28 cellular contexts compared by ENCODE assay signal in the genomic region with DNA sequence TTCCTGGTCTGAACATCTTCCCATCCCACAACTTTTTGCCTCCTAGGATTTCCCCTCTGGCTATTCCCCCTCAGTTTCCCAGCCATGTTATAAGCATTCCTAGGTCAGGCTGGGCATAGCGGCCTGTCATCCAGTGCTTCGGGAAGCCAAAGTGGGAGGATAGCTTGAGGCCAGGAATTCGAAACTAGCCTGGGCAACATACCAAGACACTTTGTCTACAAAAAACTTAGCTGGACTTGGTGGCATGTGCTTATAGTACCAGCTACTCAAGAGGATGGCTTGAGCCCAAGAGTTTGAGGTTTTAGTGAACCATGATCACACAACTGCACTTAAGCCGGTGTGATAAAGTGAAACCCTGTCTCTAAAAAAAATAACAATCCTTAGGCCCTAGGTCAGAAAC.
DNase-seq lines count a peak whose midpoint lies in the region; ATAC-seq and TF ChIP-seq lines count a peak whose summit lies in the region.
"Had no signal": no experiment of that assay in that cellular context is flagged by ENCODE, and none has a peak within 500 bp of the region (broad histone marks: within the 10 kb centered on the region; RNA-seq: fewer than 3 reads in every experiment).

No MANE protein-coding gene starts in this region.

- H3K9me2 ChIP-seq in PC-3 (replicated peaks; ENCODE audit: low read length) = no peaks in the 10 kb centered on the region

- peaks cover 6% of the 10 kb centered on the region; the same call in 1 of the 2 replicates for H3K36me3 Mint-ChIP-seq in WTC11
- H3K36me3 Mint-ChIP-seq: natural killer cell had no signal

- BruUV-seq in PC-3 (replicated peaks; lab: Mats Ljungman, UMichigan) = no TSS peak

- H3K4me1 ChIP-seq in PC-3 (ENCODE audit: insufficient read depth, low read length) = peaks cover 20% of the 10 kb centered on the region; the same call in 1 of the 2 replicates
- H3K4me1 ChIP-seq: A549, breast epithelium, gastroesophageal sphincter, parathyroid adenoma, stomach had no signal

- no peaks in the 10 kb centered on the region for H3K79me2 ChIP-seq in PC-3 (ENCODE audit: low read length)
- H3K79me2 ChIP-seq: parathyroid adenoma had no signal

- no peaks in the 10 kb centered on the region for H3K27me3 Mint-ChIP-seq in WTC11 (ENCODE audit: low read depth)
- H3K27me3 Mint-ChIP-seq: activated naive CD8-positive, alpha-beta T cell treated with anti-CD3 and anti-CD28 coated beads, Interleukin-2, amount 50 U/mL, for 24 hours; dendritic cell treated with granulocyte-macrophage colony-stimulating factor and Interleukin-4, amounts not matched to agents 40 ng/mL and 50 ng/mL, for 4 days had no signal

- DNase-seq in AG10803 (ENCODE audit: low read depth) (peak; percentile 47), PC-3 (peak; percentile 59), globus pallidus (ENCODE audit: low spot score) (peak; percentile 15), myocyte (ENCODE audit: low read depth) (peak; percentile 82), WTC11 (ENCODE audit: low spot score) (no peak), NCI-H1417 treated with DMSO at 0.1 percent for 48 hours (lab: John Stamatoyannopoulos, UW) (no peak)
- DNase-seq: activated CD4-positive, alpha-beta T cell treated with anti-CD3 and anti-CD28 coated beads for 48 hours; activated CD8-positive, alpha-beta memory T cell treated with anti-CD3 and anti-CD28 coated beads, Interleukin-2, amount 50 U/mL, for 4 hours; activated effector memory CD4-positive, alpha-beta T cell treated with Interleukin-2 at 50 U/mL for 16 hours; activated naive CD8-positive, alpha-beta T cell treated with anti-CD3 and anti-CD28 coated beads, Interleukin-2, amount 50 U/mL, for 24 hours; DMS153; natural killer cell; NCI-H1048; NCI-H2081; stimulated activated CD4-positive, alpha-beta T cell treated with anti-CD3 and anti-CD28 coated beads, Interleukin-4, amount 100 ng/mL, for 1 hour; stomach; SW 1271 had no signal

- no peak overlapping the region for H3K27ac Mint-ChIP-seq in WTC11
- H3K27ac Mint-ChIP-seq: activated naive CD8-positive, alpha-beta T cell treated with anti-CD3 and anti-CD28 coated beads, Interleukin-2, amount 50 U/mL, for 24 hours; dendritic cell treated with granulocyte-macrophage colony-stimulating factor and Interleukin-4, amounts not matched to agents 40 ng/mL and 50 ng/mL, for 4 days; natural killer cell had no signal

- no peaks in the 10 kb centered on the region for H3F3A ChIP-seq in PC-3 (ENCODE audit: low read length, unreplicated experiment)

- H2AFZ ChIP-seq in PC-3 (ENCODE audit: low read length) = peak overlapping the region; percentile 16
- H2AFZ ChIP-seq: parathyroid adenoma had no signal

- CTCF ChIA-PET in PC-3 (lab: Charles Lee) = no interaction called here
- CTCF ChIA-PET in WTC11 (lab: Charles Lee) = no interaction called here

- TF ChIP-seq CTCF in AG10803 (conservative IDR thresholded peaks at IDR 0.05; ENCODE audit: low read length) = no peak
- no peak for TF ChIP-seq CTCF in PC-3 (conservative IDR thresholded peaks at IDR 0.05; ENCODE audit: low read depth, low read length)
- TF ChIP-seq CTCF in WTC11 (IDR thresholded peaks at IDR 0.05) = no peak

- no peak overlapping the region for H3K4me3 Mint-ChIP-seq in WTC11
- H3K4me3 Mint-ChIP-seq: activated naive CD8-positive, alpha-beta T cell treated with anti-CD3 and anti-CD28 coated beads, Interleukin-2, amount 50 U/mL, for 24 hours; dendritic cell treated with granulocyte-macrophage colony-stimulating factor and Interleukin-4, amounts not matched to agents 40 ng/mL and 50 ng/mL, for 4 days; natural killer cell had no signal

- H3K9me3 Mint-ChIP-seq in WTC11 = peaks cover 19% of the 10 kb centered on the region
- H3K9me3 Mint-ChIP-seq: activated naive CD8-positive, alpha-beta T cell treated with anti-CD3 and anti-CD28 coated beads, Interleukin-2, amount 50 U/mL, for 24 hours; natural killer cell had no signal

- ATAC-seq in PC-3 (no peak), WTC11 (no peak), GM21447 (IDR thresholded peaks at IDR 0.05; ENCODE audit: unreplicated experiment) (no peak), GM18909 (IDR thresholded peaks at IDR 0.05; ENCODE audit: poor library complexity, unreplicated experiment) (no peak)
- ATAC-seq: A549; activated naive CD8-positive, alpha-beta T cell treated with anti-CD3 and anti-CD28 coated beads, Interleukin-2, amount 50 U/mL, for 24 hours; gastroesophageal sphincter; K562; natural killer cell had no signal

- intact Hi-C loops in PC-3 (cut with micrococcal nuclease) = no loop called here

- POLR2A ChIA-PET in PC-3 (lab: Charles Lee; ENCODE audit: unreplicated experiment) = no interaction called here
- POLR2A ChIA-PET in WTC11 (lab: Charles Lee) = no interaction called here

- no peaks in the 10 kb centered on the region for H3K36me3 ChIP-seq in PC-3 (ENCODE audit: low read depth, low read length)
- H3K36me3 ChIP-seq: breast epithelium, gastroesophageal sphincter, stomach had no signal

- H3K4me1 Mint-ChIP-seq in WTC11 = no peaks in the 10 kb centered on the region
- H3K4me1 Mint-ChIP-seq: activated naive CD8-positive, alpha-beta T cell treated with anti-CD3 and anti-CD28 coated beads, Interleukin-2, amount 50 U/mL, for 24 hours; natural killer cell had no signal

- no peaks in the 10 kb centered on the region for H3K27me3 ChIP-seq in PC-3 (ENCODE audit: low read length)
- H3K27me3 ChIP-seq: gastroesophageal sphincter, stomach had no signal

- H3K4me3 ChIP-seq in AG10803 (ENCODE audit: low read length) = no peak overlapping the region
- no peak overlapping the region for H3K4me3 ChIP-seq in PC-3 (ENCODE audit: low read length)
- H3K4me3 ChIP-seq: A549, breast epithelium, gastroesophageal sphincter, K562, skin epidermis, stomach had no signal

- no peak overlapping the region for H3K9ac ChIP-seq in PC-3 (ENCODE audit: low read length)
- H3K9ac ChIP-seq: parathyroid adenoma had no signal

- H3K27ac ChIP-seq in PC-3 (ENCODE audit: low read length) = 0 out of 2 replicates have a peak overlapping the region, but pooled peaks have one; percentile 2
- H3K27ac ChIP-seq: A549, C4-2B, gastroesophageal sphincter, parathyroid adenoma, RWPE1, skin epidermis, stomach had no signal

- H3K9me3 ChIP-seq in PC-3 (ENCODE audit: low read length) = peaks cover 3% of the 10 kb centered on the region; the same call in 1 of the 2 replicates
- H3K9me3 ChIP-seq: A549, breast epithelium, gastroesophageal sphincter had no signal

- no peak overlapping the region for H3K4me2 ChIP-seq in PC-3 (ENCODE audit: low read length)
- H3K4me2 ChIP-seq: A549 had no signal

- no peaks in the 10 kb centered on the region for H4K20me1 ChIP-seq in PC-3 (ENCODE audit: low read length)

TF ChIP-seq in WTC11, 78 proteins besides CTCF, POLR2A, EP300 and RAD21:
- TF ChIP-seq, protein P1, sequence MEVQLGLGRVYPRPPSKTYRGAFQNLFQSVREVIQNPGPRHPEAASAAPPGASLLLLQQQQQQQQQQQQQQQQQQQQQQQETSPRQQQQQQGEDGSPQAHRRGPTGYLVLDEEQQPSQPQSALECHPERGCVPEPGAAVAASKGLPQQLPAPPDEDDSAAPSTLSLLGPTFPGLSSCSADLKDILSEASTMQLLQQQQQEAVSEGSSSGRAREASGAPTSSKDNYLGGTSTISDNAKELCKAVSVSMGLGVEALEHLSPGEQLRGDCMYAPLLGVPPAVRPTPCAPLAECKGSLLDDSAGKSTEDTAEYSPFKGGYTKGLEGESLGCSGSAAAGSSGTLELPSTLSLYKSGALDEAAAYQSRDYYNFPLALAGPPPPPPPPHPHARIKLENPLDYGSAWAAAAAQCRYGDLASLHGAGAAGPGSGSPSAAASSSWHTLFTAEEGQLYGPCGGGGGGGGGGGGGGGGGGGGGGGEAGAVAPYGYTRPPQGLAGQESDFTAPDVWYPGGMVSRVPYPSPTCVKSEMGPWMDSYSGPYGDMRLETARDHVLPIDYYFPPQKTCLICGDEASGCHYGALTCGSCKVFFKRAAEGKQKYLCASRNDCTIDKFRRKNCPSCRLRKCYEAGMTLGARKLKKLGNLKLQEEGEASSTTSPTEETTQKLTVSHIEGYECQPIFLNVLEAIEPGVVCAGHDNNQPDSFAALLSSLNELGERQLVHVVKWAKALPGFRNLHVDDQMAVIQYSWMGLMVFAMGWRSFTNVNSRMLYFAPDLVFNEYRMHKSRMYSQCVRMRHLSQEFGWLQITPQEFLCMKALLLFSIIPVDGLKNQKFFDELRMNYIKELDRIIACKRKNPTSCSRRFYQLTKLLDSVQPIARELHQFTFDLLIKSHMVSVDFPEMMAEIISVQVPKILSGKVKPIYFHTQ (CRISPR knock-in tag; IDR thresholded peaks at IDR 0.05) = no peak
- TF ChIP-seq SMAD4 (CRISPR knock-in tag; IDR thresholded peaks at IDR 0.05) (no peak), SOX15 (CRISPR knock-in tag; IDR thresholded peaks at IDR 0.05) (no peak), KAT7 (CRISPR knock-in tag; IDR thresholded peaks at IDR 0.05; ENCODE audit: borderline replicate concordance) (no peak), GABPB1 (CRISPR knock-in tag; IDR thresholded peaks at IDR 0.05) (no peak), MYBL2 (CRISPR knock-in tag; IDR thresholded peaks at IDR 0.05) (no peak), RORB (CRISPR knock-in tag; IDR thresholded peaks at IDR 0.05) (no peak), FOXK1 (CRISPR knock-in tag; IDR thresholded peaks at IDR 0.05) (no peak)
- TF ChIP-seq, protein P2, sequence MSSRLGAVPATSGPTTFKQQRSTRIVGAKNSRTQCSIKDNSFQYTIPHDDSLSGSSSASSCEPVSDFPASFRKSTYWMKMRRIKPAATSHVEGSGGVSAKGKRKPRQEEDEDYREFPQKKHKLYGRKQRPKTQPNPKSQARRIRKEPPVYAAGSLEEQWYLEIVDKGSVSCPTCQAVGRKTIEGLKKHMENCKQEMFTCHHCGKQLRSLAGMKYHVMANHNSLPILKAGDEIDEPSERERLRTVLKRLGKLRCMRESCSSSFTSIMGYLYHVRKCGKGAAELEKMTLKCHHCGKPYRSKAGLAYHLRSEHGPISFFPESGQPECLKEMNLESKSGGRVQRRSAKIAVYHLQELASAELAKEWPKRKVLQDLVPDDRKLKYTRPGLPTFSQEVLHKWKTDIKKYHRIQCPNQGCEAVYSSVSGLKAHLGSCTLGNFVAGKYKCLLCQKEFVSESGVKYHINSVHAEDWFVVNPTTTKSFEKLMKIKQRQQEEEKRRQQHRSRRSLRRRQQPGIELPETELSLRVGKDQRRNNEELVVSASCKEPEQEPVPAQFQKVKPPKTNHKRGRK (CRISPR knock-in tag; IDR thresholded peaks at IDR 0.05; ENCODE audit: borderline replicate concordance) = no peak

Comparison
In these comparisons a context has a peak if more than half of its experiments do, and no peak if none do; other contexts are left out.
1. DNase-seq: peak in AG10803 (single experiment), PC-3 (single experiment), globus pallidus (single experiment) and myocyte (single experiment); none in WTC11 (single experiment) and NCI-H1417 treated with DMSO at 0.1 percent for 48 hours (single experiment).